Comparison of ENCODE assay signal across 35 cellular contexts in the genomic region with DNA sequence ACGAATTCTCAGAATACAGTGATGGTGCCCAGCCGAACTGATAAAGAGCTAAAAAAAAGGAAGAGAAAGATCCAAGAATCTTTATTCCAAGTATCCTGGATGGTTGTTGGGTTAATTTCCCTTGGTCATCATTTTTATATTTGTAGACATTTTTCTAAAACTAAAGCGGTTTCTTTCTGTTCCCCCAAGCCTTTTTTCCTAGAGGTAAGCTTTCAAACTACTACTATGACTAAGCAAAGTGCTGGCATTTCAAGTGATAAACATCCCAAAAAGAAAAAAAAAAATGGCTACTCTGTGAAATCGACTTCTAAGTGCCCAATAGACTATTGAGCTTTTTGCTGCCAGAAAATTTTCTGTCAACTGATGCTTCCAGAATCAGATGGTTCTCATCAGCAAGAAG.
"Had no signal": no experiment of that assay in that cellular context is flagged by ENCODE, and none has a peak within 500 bp of the region (broad histone marks: within the 10 kb centered on the region; RNA-seq: fewer than 3 reads in every experiment).

No MANE protein-coding gene starts in this region.

- H3K4me3 ChIP-seq: ascending aorta, body of pancreas, breast epithelium, PC-9 had no signal

- H3K27me3 ChIP-seq: ascending aorta, body of pancreas, breast epithelium had no signal

- FAIRE-seq: RCC 7860 had no signal

- ATAC-seq: activated naive CD8-positive, alpha-beta T cell treated with anti-CD3 and anti-CD28 coated beads, Interleukin-2, amount 50 U/mL, for 24 hours; body of pancreas; Right ventricle myocardium inferior had no signal

- H3K9me3 ChIP-seq: ascending aorta, body of pancreas, breast epithelium had no signal

- H3K27ac ChIP-seq: ascending aorta, body of pancreas, breast epithelium, PC-9, RWPE1, VCaP had no signal

- H2AFZ ChIP-seq: PC-9 had no signal

- H3K36me3 ChIP-seq: ascending aorta, breast epithelium had no signal

- H3K4me2 ChIP-seq: PC-9 had no signal

- H3K4me1 ChIP-seq: ascending aorta, body of pancreas, breast epithelium had no signal

- DNase-seq: activated B cell treated with CpG ODN at 0.5 μM for 24 hours; activated CD4-positive, alpha-beta memory T cell treated with anti-CD3 and anti-CD28 coated beads for 36 hours; activated CD4-positive, alpha-beta T cell treated with anti-CD3 and anti-CD28 coated beads for 4 hours; activated CD4-positive, alpha-beta T cell treated with anti-CD3 and anti-CD28 coated beads, Interleukin-2, amount 50 U/mL, for 1 hour; activated CD4-positive, CD25-positive, alpha-beta regulatory T cell treated with anti-CD3 and anti-CD28 coated beads, Interleukin-2, amount 50 U/mL, for 72 hours; activated CD8-positive, alpha-beta memory T cell treated with anti-CD3 and anti-CD28 coated beads, Interleukin-2, amount 50 U/mL, for 48 hours; activated effector memory CD4-positive, alpha-beta T cell treated with Interleukin-2 at 50 U/mL for 16 hours; activated naive CD4-positive, alpha-beta T cell treated with anti-CD3 and anti-CD28 coated beads, Interleukin-2, amount 10 ng/mL, durations not matched to agents 7 days and 5 days; activated naive CD8-positive, alpha-beta T cell treated with anti-CD3 and anti-CD28 coated beads, Interleukin-2, amount 50 U/mL, for 24 hours; activated T-cell treated with anti-CD3 and anti-CD28 coated beads, Interleukin-2, amount 50 U/mL, for 48 hours; amygdala; body of pancreas; Kasumi-1; KG1; MV-4-11; NCI-H1092; NCI-H1436 treated with DMSO at 0.1 percent for 48 hours; NCI-H1694 treated with DMSO at 0.1 percent for 48 hours; NCI-H2029; NCI-H510A; NCI-H526; NCI-H748 treated with DMSO at 0.1 percent for 48 hours; NK-92 treated with Interleukin-12 subunit alpha and Interleukin-12 subunit beta, amount 100 ng/mL, for 24 hours; PC-9; SIG-M5; SW 1271; T-helper 1 cell; T-helper 2 cell; T-helper 9 cell had no signal
